8 cellular contexts compared by ENCODE assay signal in genomic region chr2:42569883-42570282, GRCh38. TPM values are rescaled to one million over a fixed set of nuclear protein-coding genes. Genes with fewer than 3 reads are reported as not detected.
DNase-seq lines count a peak whose midpoint lies in the region; ATAC-seq and TF ChIP-seq lines count a peak whose summit lies in the region.

No MANE protein-coding gene starts in this region.

- H3K36me3 ChIP-seq in aorta (ENCODE audit: control insufficient read depth in 1 of 2, insufficient read depth in 2 of 2, low read length in 1 of 2) (no peaks in the 10 kb centered on the region), Peyer's patch (peaks cover 0 to 6% (median 0%) of the 10 kb centered on the region in 3 donors)

- H3K27me3 ChIP-seq in right cardiac atrium (ENCODE audit: control insufficient read depth, insufficient read depth), result no peaks in the 10 kb centered on the region
- no peaks in the 10 kb centered on the region for H3K27me3 ChIP-seq in aorta (ENCODE audit: control insufficient read depth in 1 of 2, insufficient read depth in 2 of 2, low read length in 1 of 2)
- no peaks in the 10 kb centered on the region for H3K27me3 ChIP-seq in Peyer's patch

- no peak for TF ChIP-seq CTCF in astrocyte of the cerebellum (IDR thresholded peaks at IDR 0.05; ENCODE audit: low read depth, low read length, missing control alignments)
- TF ChIP-seq CTCF in Peyer's patch (IDR thresholded peaks at IDR 0.05), result no peak

- 38% methylated on average over 4 of the region's 4 CpGs for WGBS in right cardiac atrium
- WGBS in aorta, 2 donors, result 39 to 42% methylated on average over 4 of the region's 4 CpGs

- DNase-seq in right cardiac atrium (no peak), left ventricle myocardium superior (no peak), astrocyte of the cerebellum (ENCODE audit: low read depth) (no peak), medulla oblongata (ENCODE audit: extremely low spot score) (peak; percentile 10), aorta (no peak), HuH-7.5 (ENCODE audit: low spot score) (no peak), Peyer's patch (no peak)

- intact Hi-C loops in right cardiac atrium (cut with DNase I) (no loop called here), left ventricle myocardium superior (cut with micrococcal nuclease) (no loop called here), aorta (cut with DNase I) (no loop called here)

- ATAC-seq in right cardiac atrium (no peak), left ventricle myocardium superior (no peak), aorta (ENCODE audit: low FRiP score) (no peak), HG02798 (IDR thresholded peaks at IDR 0.05; ENCODE audit: poor library complexity, unreplicated experiment) (no peak)

- H3K4me1 ChIP-seq in right cardiac atrium (ENCODE audit: control insufficient read depth, insufficient read depth, low read length), result no peaks in the 10 kb centered on the region
- H3K4me1 ChIP-seq in aorta (ENCODE audit: control insufficient read depth in 1 of 2, insufficient read depth in 2 of 2, low read length in 2 of 2), result no peaks in the 10 kb centered on the region
- H3K4me1 ChIP-seq in Peyer's patch, result peaks cover 0 to 24% (median 0%) of the 10 kb centered on the region in 4 donors

- no peak for TF ChIP-seq POLR2A in Peyer's patch (IDR thresholded peaks at IDR 0.05)

- H3K4me3 ChIP-seq in right cardiac atrium (ENCODE audit: low read length), result peak overlapping the region; percentile 99
- peak overlapping the region; percentile 72 for H3K4me3 ChIP-seq in astrocyte of the cerebellum (ENCODE audit: low read depth, low read length)
- peak overlapping the region; percentile 95 to 97 for H3K4me3 ChIP-seq in aorta (ENCODE audit: low read length in 2 of 2)
- H3K4me3 ChIP-seq in Peyer's patch, result peak overlapping the region in 2 of 4 donors; percentile 96 to 99

- H3K9me3 ChIP-seq in right cardiac atrium (ENCODE audit: control insufficient read depth, low read length), result no peaks in the 10 kb centered on the region
- no peaks in the 10 kb centered on the region for H3K9me3 ChIP-seq in aorta (ENCODE audit: control insufficient read depth, low read length)
- H3K9me3 ChIP-seq in Peyer's patch, result no peaks in the 10 kb centered on the region

- in situ Hi-C loops in astrocyte of the cerebellum (cut with HindIII; ENCODE audit: low sequenced_read_pairs), result no loop called here

- H3K27ac ChIP-seq in right cardiac atrium (ENCODE audit: low read length), result no peak overlapping the region
- no peak overlapping the region for H3K27ac ChIP-seq in aorta (ENCODE audit: low read depth in 1 of 2, low read length in 2 of 2)
- H3K27ac ChIP-seq in Peyer's patch, result peak overlapping the region in 2 of 4 donors; percentile 92

RNA-seq across cellular contexts. Expression of gene MTA3, which starts 1.5 kb away (rescaled TPM):
- 10 to 100 TPM; 24.8 to 31.0 (median 28.9) TPM for total RNA-seq in right cardiac atrium
- 24.6 TPM for polyA plus RNA-seq in right cardiac atrium
- total RNA-seq in left ventricle myocardium superior, result 17.6 TPM
- total RNA-seq in aorta, result 10 to 100 TPM; 46.3 to 50.7 TPM
- polyA plus RNA-seq in aorta, result 10 to 100 TPM; 17.3 to 26.1 TPM
- 10 to 100 TPM; 20.0 to 87.5 (median 34.2) TPM for total RNA-seq in Peyer's patch
